Comparison of ENCODE assay signal across 8 cellular contexts in genomic region chr14:49867831-49868719, GRCh38. TPM values are rescaled to one million over a fixed set of nuclear protein-coding genes. Genes with fewer than 3 reads are reported as not detected.
DNase-seq lines count a peak whose midpoint lies in the region; ATAC-seq and TF ChIP-seq lines count a peak whose summit lies in the region.

No MANE protein-coding gene starts in this region.

- H3K4me3 ChIP-seq in SK-N-MC, result peak overlapping the region; percentile 85
- H3K4me3 ChIP-seq in osteoblast (ENCODE audit: insufficient read depth, low read length), result peak overlapping the region; percentile 87
- H3K4me3 ChIP-seq in testis, result peak overlapping the region; percentile 66 to 76

- H3K36me3 Mint-ChIP-seq in activated naive CD4-positive, alpha-beta T cell treated with anti-CD3 and anti-CD28 coated beads, Interleukin-2, amount 50 U/mL, for 24 hours, result no peaks in the 10 kb centered on the region
- no peaks in the 10 kb centered on the region for H3K36me3 Mint-ChIP-seq in glutamatergic neuron (ENCODE audit: unreplicated experiment)

- DNase-seq in NCI-H1092 (lab: John Stamatoyannopoulos, UW), result peak; percentile 84
- DNase-seq in SK-N-MC (ENCODE audit: low read depth, low spot score), result no peak
- peak; percentile 99 for DNase-seq in glutamatergic neuron
- peak; percentile 88 for DNase-seq in osteoblast (ENCODE audit: insufficient read length, low spot score, missing footprints)
- peak; percentile 96 for DNase-seq in testis

- H3K27ac Mint-ChIP-seq in activated naive CD4-positive, alpha-beta T cell treated with anti-CD3 and anti-CD28 coated beads, Interleukin-2, amount 50 U/mL, for 24 hours, result peak overlapping the region; percentile 97
- H3K27ac Mint-ChIP-seq in glutamatergic neuron (ENCODE audit: unreplicated experiment), result peak overlapping the region; percentile 97

- H3K9me3 ChIP-seq in SK-N-MC (ENCODE audit: low read depth, low read length), result no peaks in the 10 kb centered on the region
- H3K9me3 ChIP-seq in osteoblast (ENCODE audit: low read depth, low read length), result no peaks in the 10 kb centered on the region
- H3K9me3 ChIP-seq in testis, result no peaks in the 10 kb centered on the region

- peak overlapping the region; percentile 72 for H3K9ac ChIP-seq in SK-N-MC (ENCODE audit: insufficient read length)

- peak overlapping the region; percentile 86 for H3K4me2 ChIP-seq in osteoblast (ENCODE audit: insufficient read depth, low read length)

- H3K27me3 Mint-ChIP-seq in activated naive CD4-positive, alpha-beta T cell treated with anti-CD3 and anti-CD28 coated beads, Interleukin-2, amount 50 U/mL, for 24 hours, result no peaks in the 10 kb centered on the region
- H3K27me3 Mint-ChIP-seq in glutamatergic neuron (ENCODE audit: unreplicated experiment), result peaks cover 6% of the 10 kb centered on the region

- H3K79me2 ChIP-seq in osteoblast (ENCODE audit: insufficient read depth, low read length), result no peaks in the 10 kb centered on the region

- intact Hi-C loops in testis (cut with DNase I; ENCODE audit: low total_unique reads), result loop anchor here (5.0 kb wide), 1 partner anchor 239 kb away; no protein-coding TSS in a partner anchor

- H3K9me3 Mint-ChIP-seq in activated naive CD4-positive, alpha-beta T cell treated with anti-CD3 and anti-CD28 coated beads, Interleukin-2, amount 50 U/mL, for 24 hours, result no peaks in the 10 kb centered on the region
- H3K9me3 Mint-ChIP-seq in glutamatergic neuron (ENCODE audit: unreplicated experiment), result peaks cover 11% of the 10 kb centered on the region

- H3K4me3 Mint-ChIP-seq in activated naive CD4-positive, alpha-beta T cell treated with anti-CD3 and anti-CD28 coated beads, Interleukin-2, amount 50 U/mL, for 24 hours, result peak overlapping the region; percentile 93
- H3K4me3 Mint-ChIP-seq in glutamatergic neuron (ENCODE audit: unreplicated experiment), result peak overlapping the region; percentile 98

- H3K27ac ChIP-seq in SK-N-MC, result peak overlapping the region; percentile 5; the same call in 1 of the 2 replicates
- H3K27ac ChIP-seq in osteoblast (ENCODE audit: low read depth, low read length), result peak overlapping the region; percentile 79
- peak overlapping the region; percentile 87 to 88 for H3K27ac ChIP-seq in testis

- H3K4me1 Mint-ChIP-seq in activated naive CD4-positive, alpha-beta T cell treated with anti-CD3 and anti-CD28 coated beads, Interleukin-2, amount 50 U/mL, for 24 hours, result peaks cover 23% of the 10 kb centered on the region
- H3K4me1 Mint-ChIP-seq in glutamatergic neuron (ENCODE audit: low read depth, unreplicated experiment), result peaks cover 10% of the 10 kb centered on the region

- H3K36me3 ChIP-seq in SK-N-MC (ENCODE audit: insufficient read depth, low read length) (no peaks in the 10 kb centered on the region), osteoblast (ENCODE audit: insufficient read depth, low read length) (no peaks in the 10 kb centered on the region), testis (ENCODE audit: low read depth, missing control alignments) (no peaks in the 10 kb centered on the region)

- TF ChIP-seq CTCF in glutamatergic neuron (IDR thresholded peaks at IDR 0.05; ENCODE audit: partially characterized antibody, unreplicated experiment), result no peak
- TF ChIP-seq CTCF in osteoblast (IDR thresholded peaks at IDR 0.05; ENCODE audit: extremely low read depth, low read depth, low read length), result no peak
- no peak for TF ChIP-seq CTCF in testis (IDR thresholded peaks at IDR 0.05)

- H4K20me1 ChIP-seq in osteoblast (ENCODE audit: insufficient read depth, low read length), result no peaks in the 10 kb centered on the region

- H3K4me1 ChIP-seq in osteoblast (ENCODE audit: insufficient read depth, low read length) (peaks cover 18% of the 10 kb centered on the region), testis (peaks cover 17% of the 10 kb centered on the region)

- no peaks in the 10 kb centered on the region for H3K27me3 ChIP-seq in osteoblast (ENCODE audit: insufficient read depth, low read length)
- no peaks in the 10 kb centered on the region for H3K27me3 ChIP-seq in testis

- peak; percentile 80 for ATAC-seq in HG02623 (IDR thresholded peaks at IDR 0.05; ENCODE audit: unreplicated experiment)

- TF ChIP-seq POLR2A in GM10847 (IDR thresholded peaks at IDR 0.05; ENCODE audit: extremely low read depth, insufficient read length), result peak; percentile 49
- no peak for TF ChIP-seq POLR2A in testis (IDR thresholded peaks at IDR 0.05)

- WGBS in testis, 2 donors, result 0 to 1% methylated on average over 32 to 53 of the region's 57 CpGs

- H2AFZ ChIP-seq in osteoblast (ENCODE audit: low read length), result peak overlapping the region; percentile 96

RNA-seq across cellular contexts. Expression of gene NEMF, which starts 15.5 kb away (rescaled TPM):
- total RNA-seq in glutamatergic neuron (ENCODE audit: unreplicated experiment), result 78.8 TPM
- 51.3 and 54.3 TPM in 2 replicates for total RNA-seq in osteoblast
- total RNA-seq in testis, result 10 to 100 TPM; 81.3 to 98.7 TPM
- 13.8 TPM for polyA plus RNA-seq in testis (ENCODE audit: insufficient read depth, low read depth, low replicate concordance)

RNA-seq across cellular contexts. Expression of gene ARF6, which starts 24.8 kb away (rescaled TPM):
- total RNA-seq in glutamatergic neuron (ENCODE audit: unreplicated experiment) (38.8 TPM), osteoblast (58.6 and 63.9 TPM in 2 replicates), testis (10 to 100 TPM; 45.2 to 51.8 TPM)
- polyA plus RNA-seq in testis (ENCODE audit: insufficient read depth, low read depth, low replicate concordance), result 41.3 TPM

Comparison
In these comparisons a context has a peak if more than half of its experiments do, and no peak if none do; other contexts are left out.
1. H3K27ac ChIP-seq: peak in every context shown above with its lines; median percentile 88 in testis; 79 in osteoblast; 5 in SK-N-MC.